In genomic region chr1:23899070-23899469, GRCh38 we compare ENCODE assay signal across 19 cellular contexts.
DNase-seq lines count a peak whose midpoint lies in the region; ATAC-seq, FAIRE-seq and TF ChIP-seq lines count a peak whose summit lies in the region.
"Had no signal": no experiment of that assay in that cellular context is flagged by ENCODE, and none has a peak within 500 bp of the region (broad histone marks: within the 10 kb centered on the region; RNA-seq: fewer than 3 reads in every experiment).

No MANE protein-coding gene starts in this region.

- DNase-seq in CD1c-positive myeloid dendritic cell (ENCODE audit: extremely low spot score) (peak; percentile 71), GM18507 (ENCODE audit: extremely low spot score, insufficient read length, low read depth) (no peak), NCI-H1092 (lab: John Stamatoyannopoulos, UW) (no peak)
- no peak for DNase-seq in central memory CD8-positive, alpha-beta T cell (ENCODE audit: low spot score in 2 of 2)
- DNase-seq: activated gamma-delta T cell; colonic mucosa; NCI-H2081; NCI-H524 treated with DMSO at 0.1 percent for 48 hours; retina; stimulated activated CD4-positive, alpha-beta T cell treated with anti-CD3 and anti-CD28 coated beads, Interleukin-15, amount 100 ng/mL, for 24 hours had no signal

- no peaks in the 10 kb centered on the region for H3K9me3 Mint-ChIP-seq in central memory CD8-positive, alpha-beta T cell
- H3K9me3 Mint-ChIP-seq: T-helper 2 cell treated with Interferon-gamma antibody and Interleukin-4, amounts not matched to agents 5 μg/mL and 100 μg/mL, for 36 hours had no signal

- no peaks in the 10 kb centered on the region for H3K9me3 ChIP-seq in OCI-LY1 (ENCODE audit: low read length)
- H3K9me3 ChIP-seq: ascending aorta, colonic mucosa, gastroesophageal sphincter, suprapubic skin had no signal

- H3K27ac ChIP-seq in OCI-LY1 (ENCODE audit: low read depth, low read length, poor library complexity, severe bottlenecking) = peak overlapping the region; percentile 29
- H3K27ac ChIP-seq: ascending aorta, colonic mucosa, gastroesophageal sphincter, suprapubic skin had no signal

- H3K79me2 ChIP-seq in OCI-LY1 (ENCODE audit: insufficient read depth, low read length) = 0 out of 2 replicates have a peak, but pooled peaks cover 3% of the 10 kb centered on the region

- peak overlapping the region; percentile 94 for H3K27ac Mint-ChIP-seq in central memory CD8-positive, alpha-beta T cell (ENCODE audit: low read depth)
- H3K27ac Mint-ChIP-seq: T-helper 2 cell treated with Interferon-gamma antibody and Interleukin-4, amounts not matched to agents 5 μg/mL and 100 μg/mL, for 36 hours had no signal

- no peaks in the 10 kb centered on the region for H4K20me1 ChIP-seq in OCI-LY1 (ENCODE audit: insufficient read depth, low read length)

- peaks cover 30% of the 10 kb centered on the region for H3K36me3 ChIP-seq in OCI-LY1 (ENCODE audit: insufficient read depth, low read length)
- H3K36me3 ChIP-seq: ascending aorta, colonic mucosa, gastroesophageal sphincter, suprapubic skin had no signal

- no peaks in the 10 kb centered on the region for H3K27me3 ChIP-seq in OCI-LY1 (ENCODE audit: insufficient read depth, low read length)
- H3K27me3 ChIP-seq: ascending aorta had no signal

- ATAC-seq in central memory CD8-positive, alpha-beta T cell (replicated peaks; ENCODE audit: extremely low read depth, poor library complexity, severe bottlenecking) = no peak
- ATAC-seq in GM18909 (IDR thresholded peaks at IDR 0.05; ENCODE audit: poor library complexity, unreplicated experiment) (no peak), HG03175 (IDR thresholded peaks at IDR 0.05; ENCODE audit: unreplicated experiment) (no peak), HG02884 (IDR thresholded peaks at IDR 0.05; ENCODE audit: unreplicated experiment) (no peak)
- ATAC-seq: gastroesophageal sphincter had no signal

- no peak for TF ChIP-seq CTCF in OCI-LY1 (IDR thresholded peaks at IDR 0.05; ENCODE audit: low read length)

- H3K4me2 ChIP-seq in OCI-LY1 (ENCODE audit: low read length) = 0 out of 2 replicates have a peak overlapping the region, but pooled peaks have one; percentile 11

- peaks cover 54% of the 10 kb centered on the region for H3K4me1 ChIP-seq in OCI-LY1 (ENCODE audit: insufficient read depth, low read length, severe bottlenecking)
- H3K4me1 ChIP-seq: ascending aorta, colonic mucosa had no signal

- no peaks in the 10 kb centered on the region for H3K9me2 ChIP-seq in OCI-LY1 (ENCODE audit: low read depth, low read length)

- no peak overlapping the region for H3K9ac ChIP-seq in OCI-LY1 (ENCODE audit: low read length)

- no peak overlapping the region for H2AFZ ChIP-seq in OCI-LY1 (ENCODE audit: low read length)

- FAIRE-seq in GM18507 (lab: Jason Lieb, UNC) = peak; percentile 78

- no peaks in the 10 kb centered on the region for H3F3A ChIP-seq in OCI-LY1 (ENCODE audit: insufficient read depth, low read length)

- peaks cover 41% of the 10 kb centered on the region for H3K4me1 Mint-ChIP-seq in central memory CD8-positive, alpha-beta T cell

- no peak overlapping the region for H3K4me3 ChIP-seq in OCI-LY1 (ENCODE audit: low read depth, low read length, poor library complexity, severe bottlenecking)
- H3K4me3 ChIP-seq: ascending aorta, colonic mucosa, gastroesophageal sphincter, lung, suprapubic skin had no signal

- no peaks in the 10 kb centered on the region for H3K27me3 Mint-ChIP-seq in central memory CD8-positive, alpha-beta T cell

- peaks cover 17% of the 10 kb centered on the region for H3K36me3 Mint-ChIP-seq in central memory CD8-positive, alpha-beta T cell (ENCODE audit: insufficient read depth)

- H3K4me3 Mint-ChIP-seq in central memory CD8-positive, alpha-beta T cell = no peak overlapping the region
- H3K4me3 Mint-ChIP-seq: T-helper 2 cell treated with Interferon-gamma antibody and Interleukin-4, amounts not matched to agents 5 μg/mL and 100 μg/mL, for 36 hours had no signal
